ENCODE assay signal across 17 cellular contexts in the genomic region with DNA sequence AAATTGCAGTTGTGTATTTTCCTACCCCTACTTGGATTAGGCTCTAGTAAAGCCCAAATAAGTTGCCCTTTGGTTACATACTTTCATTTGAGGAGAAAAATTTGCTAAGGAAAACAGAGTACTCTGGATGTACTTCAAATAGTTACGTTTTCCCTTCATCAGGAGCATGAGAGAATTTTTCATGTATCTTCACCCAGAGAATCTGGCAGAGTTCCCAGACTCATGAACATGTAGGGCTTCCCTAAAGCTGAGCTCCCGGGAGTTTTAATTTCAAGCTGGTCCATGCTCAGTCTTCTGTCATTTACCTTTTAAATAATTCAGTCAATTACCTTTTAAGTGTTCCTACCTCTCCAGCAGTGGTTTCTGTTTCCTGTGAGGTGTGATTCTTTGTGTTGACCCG.
A peak's percentile ranks its signal among the peaks of the same experiment; 100 is the strongest.
DNase-seq lines count a peak whose midpoint lies in the region; ATAC-seq and TF ChIP-seq lines count a peak whose summit lies in the region.
"Had no signal": no experiment of that assay in that cellular context is flagged by ENCODE, and none has a peak within 500 bp of the region (broad histone marks: within the 10 kb centered on the region; RNA-seq: fewer than 3 reads in every experiment).

No MANE protein-coding gene starts in this region.

- H3K27ac Mint-ChIP-seq in activated T-helper 1 cell treated with anti-CD3 and anti-CD28 coated beads, Interleukin-12 subunit alpha, Interleukin-12 subunit beta, Interleukin-2, Interleukin-4 antibody, amounts not matched to agents 30 ng/mL and 10 ng/mL and 1 ng/mL, durations not matched to agents 14 hours and 24 hours and 36 hours, result no peak overlapping the region
- H3K27ac Mint-ChIP-seq: stimulated activated memory B cell treated with anti-CD40 and anti-IgM and Interleukin-4, amounts not matched to agents 10 μg/mL and 1 μg/mL and 100 μg/mL, for 72 hours had no signal

- H3K27me3 ChIP-seq in thyroid gland (no peaks in the 10 kb centered on the region), upper lobe of left lung (no peaks in the 10 kb centered on the region)
- H3K27me3 ChIP-seq: sigmoid colon had no signal

- WGBS in thyroid gland, 2 donors, result 17 to 18% methylated on average over 3 of the region's 3 CpGs
- WGBS in upper lobe of left lung, 2 donors, result 38 to 47% methylated on average over 3 of the region's 3 CpGs

- H3K27ac ChIP-seq in thyroid gland (no peak overlapping the region), upper lobe of left lung (no peak overlapping the region)
- H3K27ac ChIP-seq: sigmoid colon had no signal

- TF ChIP-seq EP300 in upper lobe of left lung (IDR thresholded peaks at IDR 0.05), result no peak

- no peaks in the 10 kb centered on the region for H3K4me1 ChIP-seq in thyroid gland
- no peaks in the 10 kb centered on the region for H3K4me1 ChIP-seq in upper lobe of left lung
- H3K4me1 ChIP-seq: sigmoid colon had no signal

- TF ChIP-seq CTCF in thyroid gland (IDR thresholded peaks at IDR 0.05), result no peak
- no peak for TF ChIP-seq CTCF in upper lobe of left lung (IDR thresholded peaks at IDR 0.05)

- H3K9me3 ChIP-seq in thyroid gland, result no peaks in the 10 kb centered on the region
- no peaks in the 10 kb centered on the region for H3K9me3 ChIP-seq in upper lobe of left lung
- H3K9me3 ChIP-seq: sigmoid colon had no signal

- H3K27me3 Mint-ChIP-seq in activated T-helper 1 cell treated with anti-CD3 and anti-CD28 coated beads, Interleukin-12 subunit alpha, Interleukin-12 subunit beta, Interleukin-2, Interleukin-4 antibody, amounts not matched to agents 30 ng/mL and 10 ng/mL and 1 ng/mL, durations not matched to agents 14 hours and 24 hours and 36 hours (ENCODE audit: insufficient read depth), result no peaks in the 10 kb centered on the region
- H3K27me3 Mint-ChIP-seq: stimulated activated memory B cell treated with anti-CD40 and anti-IgM and Interleukin-4, amounts not matched to agents 10 μg/mL and 1 μg/mL and 100 μg/mL, for 72 hours had no signal

- TF ChIP-seq POLR2A in thyroid gland (IDR thresholded peaks at IDR 0.05), result no peak
- no peak for TF ChIP-seq POLR2A in upper lobe of left lung (IDR thresholded peaks at IDR 0.05)

- peak; percentile 11 for DNase-seq in NCI-H2029 treated with DMSO at 0.1 percent for 48 hours (lab: John Stamatoyannopoulos, UW)
- no peak for DNase-seq in NCI-H2029 (lab: John Stamatoyannopoulos, UW)
- peak; percentile 23 to 84 for DNase-seq in NCI-H446 (lab: John Stamatoyannopoulos, UW)
- DNase-seq in dedifferentiated amniotic fluid mesenchymal stem cell (ENCODE audit: extremely low spot score), result peak; percentile 24
- peak; percentile 8 to 13 for DNase-seq in thyroid gland
- no peak for DNase-seq in activated T-helper 1 cell treated with anti-CD3 and anti-CD28 coated beads, Interleukin-12 subunit alpha, Interleukin-12 subunit beta, Interleukin-2, Interleukin-4 antibody, amounts not matched to agents 30 ng/mL and 10 ng/mL and 1 ng/mL, durations not matched to agents 14 hours and 24 hours and 36 hours (ENCODE audit: low spot score)
- DNase-seq in upper lobe of left lung, result no peak
- DNase-seq: activated CD4-positive, CD25-positive, alpha-beta regulatory T cell; activated naive CD4-positive, alpha-beta T cell treated with Interleukin-2 at 50 U/mL for 16 hours; KBM-7; left cardiac atrium; sigmoid colon; stimulated activated CD4-positive, alpha-beta T cell treated with anti-CD3 and anti-CD28 coated beads, Interleukin-4, amount 100 ng/mL, for 4 hours; SW 1271 had no signal

- no peaks in the 10 kb centered on the region for H3K4me1 Mint-ChIP-seq in activated T-helper 1 cell treated with anti-CD3 and anti-CD28 coated beads, Interleukin-12 subunit alpha, Interleukin-12 subunit beta, Interleukin-2, Interleukin-4 antibody, amounts not matched to agents 30 ng/mL and 10 ng/mL and 1 ng/mL, durations not matched to agents 14 hours and 24 hours and 36 hours (ENCODE audit: low read depth)
- H3K4me1 Mint-ChIP-seq: stimulated activated memory B cell treated with anti-CD40 and anti-IgM and Interleukin-4, amounts not matched to agents 10 μg/mL and 1 μg/mL and 100 μg/mL, for 72 hours had no signal

- intact Hi-C loops in thyroid gland (cut with DNase I), result no loop called here
- intact Hi-C loops in activated T-helper 1 cell treated with anti-CD3 and anti-CD28 coated beads, Interleukin-12 subunit alpha, Interleukin-12 subunit beta, Interleukin-2, Interleukin-4 antibody, amounts not matched to agents 30 ng/mL and 10 ng/mL and 1 ng/mL, durations not matched to agents 14 hours and 24 hours and 36 hours (cut with micrococcal nuclease), result no loop called here

- H3K36me3 Mint-ChIP-seq in activated T-helper 1 cell treated with anti-CD3 and anti-CD28 coated beads, Interleukin-12 subunit alpha, Interleukin-12 subunit beta, Interleukin-2, Interleukin-4 antibody, amounts not matched to agents 30 ng/mL and 10 ng/mL and 1 ng/mL, durations not matched to agents 14 hours and 24 hours and 36 hours (ENCODE audit: low read depth), result no peaks in the 10 kb centered on the region
- H3K36me3 Mint-ChIP-seq: stimulated activated memory B cell treated with anti-CD40 and anti-IgM and Interleukin-4, amounts not matched to agents 10 μg/mL and 1 μg/mL and 100 μg/mL, for 72 hours had no signal

- H3K9me3 Mint-ChIP-seq in activated T-helper 1 cell treated with anti-CD3 and anti-CD28 coated beads, Interleukin-12 subunit alpha, Interleukin-12 subunit beta, Interleukin-2, Interleukin-4 antibody, amounts not matched to agents 30 ng/mL and 10 ng/mL and 1 ng/mL, durations not matched to agents 14 hours and 24 hours and 36 hours, result peaks cover 11% of the 10 kb centered on the region
- H3K9me3 Mint-ChIP-seq: stimulated activated memory B cell treated with anti-CD40 and anti-IgM and Interleukin-4, amounts not matched to agents 10 μg/mL and 1 μg/mL and 100 μg/mL, for 72 hours had no signal

- no peak overlapping the region for H3K4me3 ChIP-seq in thyroid gland (replicated peaks in 1 of 3)
- no peak overlapping the region for H3K4me3 ChIP-seq in upper lobe of left lung
- H3K4me3 ChIP-seq: sigmoid colon had no signal

- ATAC-seq in GM18867 (IDR thresholded peaks at IDR 0.05; ENCODE audit: unreplicated experiment) (no peak), upper lobe of left lung (ENCODE audit: low FRiP score in 2 of 2) (no peak)
- ATAC-seq: left cardiac atrium; Panc1; stimulated activated memory B cell treated with anti-CD40 and anti-IgM and Interleukin-4, amounts not matched to agents 10 μg/mL and 1 μg/mL and 100 μg/mL, for 72 hours had no signal

- H3K36me3 ChIP-seq in thyroid gland, result no peaks in the 10 kb centered on the region
- H3K36me3 ChIP-seq in upper lobe of left lung, result no peaks in the 10 kb centered on the region
- H3K36me3 ChIP-seq: sigmoid colon had no signal

- H3K4me3 Mint-ChIP-seq in activated T-helper 1 cell treated with anti-CD3 and anti-CD28 coated beads, Interleukin-12 subunit alpha, Interleukin-12 subunit beta, Interleukin-2, Interleukin-4 antibody, amounts not matched to agents 30 ng/mL and 10 ng/mL and 1 ng/mL, durations not matched to agents 14 hours and 24 hours and 36 hours, result no peak overlapping the region
- H3K4me3 Mint-ChIP-seq: stimulated activated memory B cell treated with anti-CD40 and anti-IgM and Interleukin-4, amounts not matched to agents 10 μg/mL and 1 μg/mL and 100 μg/mL, for 72 hours had no signal

Comparison
In these comparisons a context has a peak if more than half of its experiments do, and no peak if none do; other contexts are left out.
1. DNase-seq: peak in NCI-H2029 treated with DMSO at 0.1 percent for 48 hours (single experiment), NCI-H446 (2 of 2), dedifferentiated amniotic fluid mesenchymal stem cell (single experiment) and thyroid gland (2 of 2); none in NCI-H2029 (single experiment), activated T-helper 1 cell treated with anti-CD3 and anti-CD28 coated beads, Interleukin-12 subunit alpha, Interleukin-12 subunit beta, Interleukin-2, Interleukin-4 antibody, amounts not matched to agents 30 ng/mL and 10 ng/mL and 1 ng/mL, durations not matched to agents 14 hours and 24 hours and 36 hours (single experiment) and upper lobe of left lung (0 of 2).